14 cellular contexts compared by ENCODE assay signal in genomic region chr15:62857411-62857853, GRCh38.
DNase-seq lines count a peak whose midpoint lies in the region; ATAC-seq, FAIRE-seq and TF ChIP-seq lines count a peak whose summit lies in the region.
"Had no signal": no experiment of that assay in that cellular context is flagged by ENCODE, and none has a peak within 500 bp of the region (broad histone marks: within the 10 kb centered on the region; RNA-seq: fewer than 3 reads in every experiment).

No MANE protein-coding gene starts in this region.

- H3K36me3 Mint-ChIP-seq in activated naive CD4-positive, alpha-beta T cell treated with anti-CD3 and anti-CD28 coated beads, Interleukin-2, amount 10 ng/mL, durations not matched to agents 7 days and 5 days = no peaks in the 10 kb centered on the region
- no peaks in the 10 kb centered on the region for H3K36me3 Mint-ChIP-seq in endodermal cell (ENCODE audit: low read depth)

- H3K4me1 ChIP-seq in endodermal cell (ENCODE audit: control insufficient read depth, insufficient read depth, low read length) = peaks cover 11% of the 10 kb centered on the region
- H3K4me1 ChIP-seq: heart right ventricle, spleen had no signal

- peaks cover 15% of the 10 kb centered on the region for H3K27me3 Mint-ChIP-seq in activated naive CD4-positive, alpha-beta T cell treated with anti-CD3 and anti-CD28 coated beads, Interleukin-2, amount 10 ng/mL, durations not matched to agents 7 days and 5 days
- H3K27me3 Mint-ChIP-seq in endodermal cell (ENCODE audit: insufficient read depth) = peaks cover 3% of the 10 kb centered on the region

- no peak for TF ChIP-seq CTCF in endodermal cell (conservative IDR thresholded peaks at IDR 0.05)

- no peaks in the 10 kb centered on the region for H3K27me3 ChIP-seq in endodermal cell (ENCODE audit: control insufficient read depth, insufficient read depth, low read length, poor library complexity, severe bottlenecking)
- H3K27me3 ChIP-seq: heart right ventricle had no signal

- H3K4me3 ChIP-seq in endodermal cell (ENCODE audit: low read length) = no peak overlapping the region
- H3K4me3 ChIP-seq: heart right ventricle, spleen had no signal

- no peak overlapping the region for H3K4me3 Mint-ChIP-seq in activated naive CD4-positive, alpha-beta T cell treated with anti-CD3 and anti-CD28 coated beads, Interleukin-2, amount 10 ng/mL, durations not matched to agents 7 days and 5 days
- H3K4me3 Mint-ChIP-seq in endodermal cell = no peak overlapping the region
- H3K4me3 Mint-ChIP-seq: T-helper 1 cell treated with Interleukin-12 subunit alpha and Interleukin-12 subunit beta and Interleukin-4 antibody, amounts not matched to agents 30 μg/mL and 1 μg/mL, for 36 hours had no signal

- H3K27ac ChIP-seq in endodermal cell (ENCODE audit: low read depth, low read length) = no peak overlapping the region
- H3K27ac ChIP-seq: heart right ventricle, spleen had no signal

- FAIRE-seq in RCC 7860 (lab: Jason Lieb, UNC) = peak; percentile 85

- CTCF ChIA-PET in activated naive CD4-positive, alpha-beta T cell treated with anti-CD3 and anti-CD28 coated beads, Interleukin-2, amount 10 ng/mL, durations not matched to agents 7 days and 5 days (lab: Charles Lee) = no interaction called here

- ATAC-seq in stimulated activated naive CD8-positive, alpha-beta T cell treated with anti-CD3 and anti-CD28 coated beads, Interleukin-15, Interleukin-2, amounts not matched to agents 100 U/mL and 50 U/mL, for 24 hours = peak; percentile 59
- ATAC-seq in GM21825 (IDR thresholded peaks at IDR 0.05; ENCODE audit: unreplicated experiment) (no peak), GM21515 (IDR thresholded peaks at IDR 0.05; ENCODE audit: unreplicated experiment) (no peak)

- no peaks in the 10 kb centered on the region for H3K9me3 ChIP-seq in endodermal cell (ENCODE audit: control insufficient read depth, low read length)

- 96 to 99% methylated on average over 4 to 5 of the region's 5 CpGs for WGBS in endodermal cell (ENCODE audit: insufficient coverage in 1 of 2, insufficient read length in 1 of 2), 2 experiments

- no peak overlapping the region for H3K9ac ChIP-seq in endodermal cell (ENCODE audit: extremely low read depth, low read length, poor library complexity, severe bottlenecking)

- DNase-seq in activated naive CD4-positive, alpha-beta T cell treated with Interleukin-2 at 50 U/mL for 16 hours = peak; percentile 12
- DNase-seq in activated naive CD4-positive, alpha-beta T cell treated with anti-CD3 and anti-CD28 coated beads, Interleukin-2, amount 10 ng/mL, durations not matched to agents 7 days and 5 days = no peak
- DNase-seq in RCC 7860 (ENCODE audit: low spot score) (peak; percentile 79), endodermal cell (peak; percentile 41), globus pallidus (ENCODE audit: low spot score) (no peak)
- DNase-seq in stimulated activated naive CD8-positive, alpha-beta T cell treated with anti-CD3 and anti-CD28 coated beads, Interleukin-15, Interleukin-2, amounts not matched to agents 100 U/mL and 50 U/mL, for 24 hours = peak; percentile 9
- DNase-seq: activated CD4-positive, alpha-beta T cell treated with anti-CD3 and anti-CD28 coated beads, Interleukin-2, amount 50 U/mL, for 4 hours; amniotic stem cell; heart right ventricle; NCI-H2171 treated with DMSO at 0.1 percent for 48 hours; spleen had no signal

- no peak overlapping the region for H3K27ac Mint-ChIP-seq in activated naive CD4-positive, alpha-beta T cell treated with anti-CD3 and anti-CD28 coated beads, Interleukin-2, amount 10 ng/mL, durations not matched to agents 7 days and 5 days
- H3K27ac Mint-ChIP-seq in endodermal cell = peak overlapping the region; percentile 66
- H3K27ac Mint-ChIP-seq: T-helper 1 cell treated with Interleukin-12 subunit alpha and Interleukin-12 subunit beta and Interleukin-4 antibody, amounts not matched to agents 30 μg/mL and 1 μg/mL, for 36 hours had no signal

- H3K9me3 Mint-ChIP-seq in activated naive CD4-positive, alpha-beta T cell treated with anti-CD3 and anti-CD28 coated beads, Interleukin-2, amount 10 ng/mL, durations not matched to agents 7 days and 5 days = no peaks in the 10 kb centered on the region
- H3K9me3 Mint-ChIP-seq in endodermal cell = peaks cover 15% of the 10 kb centered on the region
- H3K9me3 Mint-ChIP-seq: T-helper 1 cell treated with Interleukin-12 subunit alpha and Interleukin-12 subunit beta and Interleukin-4 antibody, amounts not matched to agents 30 μg/mL and 1 μg/mL, for 36 hours had no signal

- H3K36me3 ChIP-seq in endodermal cell (ENCODE audit: control insufficient read depth, insufficient read depth, low read length) = no peaks in the 10 kb centered on the region
- H3K36me3 ChIP-seq: heart right ventricle, spleen had no signal

- H3K4me1 Mint-ChIP-seq in activated naive CD4-positive, alpha-beta T cell treated with anti-CD3 and anti-CD28 coated beads, Interleukin-2, amount 10 ng/mL, durations not matched to agents 7 days and 5 days = peaks cover 4% of the 10 kb centered on the region
- peaks cover 13% of the 10 kb centered on the region for H3K4me1 Mint-ChIP-seq in endodermal cell

Comparison
In these comparisons a context has a peak if more than half of its experiments do, and no peak if none do; other contexts are left out.
1. DNase-seq: peak in activated naive CD4-positive, alpha-beta T cell treated with Interleukin-2 at 50 U/mL for 16 hours (single experiment), RCC 7860 (single experiment), endodermal cell (single experiment) and stimulated activated naive CD8-positive, alpha-beta T cell treated with anti-CD3 and anti-CD28 coated beads, Interleukin-15, Interleukin-2, amounts not matched to agents 100 U/mL and 50 U/mL, for 24 hours (single experiment); none in activated naive CD4-positive, alpha-beta T cell treated with anti-CD3 and anti-CD28 coated beads, Interleukin-2, amount 10 ng/mL, durations not matched to agents 7 days and 5 days (single experiment) and globus pallidus (single experiment).